Comparison of ENCODE assay signal across 8 cellular contexts in the genomic region with DNA sequence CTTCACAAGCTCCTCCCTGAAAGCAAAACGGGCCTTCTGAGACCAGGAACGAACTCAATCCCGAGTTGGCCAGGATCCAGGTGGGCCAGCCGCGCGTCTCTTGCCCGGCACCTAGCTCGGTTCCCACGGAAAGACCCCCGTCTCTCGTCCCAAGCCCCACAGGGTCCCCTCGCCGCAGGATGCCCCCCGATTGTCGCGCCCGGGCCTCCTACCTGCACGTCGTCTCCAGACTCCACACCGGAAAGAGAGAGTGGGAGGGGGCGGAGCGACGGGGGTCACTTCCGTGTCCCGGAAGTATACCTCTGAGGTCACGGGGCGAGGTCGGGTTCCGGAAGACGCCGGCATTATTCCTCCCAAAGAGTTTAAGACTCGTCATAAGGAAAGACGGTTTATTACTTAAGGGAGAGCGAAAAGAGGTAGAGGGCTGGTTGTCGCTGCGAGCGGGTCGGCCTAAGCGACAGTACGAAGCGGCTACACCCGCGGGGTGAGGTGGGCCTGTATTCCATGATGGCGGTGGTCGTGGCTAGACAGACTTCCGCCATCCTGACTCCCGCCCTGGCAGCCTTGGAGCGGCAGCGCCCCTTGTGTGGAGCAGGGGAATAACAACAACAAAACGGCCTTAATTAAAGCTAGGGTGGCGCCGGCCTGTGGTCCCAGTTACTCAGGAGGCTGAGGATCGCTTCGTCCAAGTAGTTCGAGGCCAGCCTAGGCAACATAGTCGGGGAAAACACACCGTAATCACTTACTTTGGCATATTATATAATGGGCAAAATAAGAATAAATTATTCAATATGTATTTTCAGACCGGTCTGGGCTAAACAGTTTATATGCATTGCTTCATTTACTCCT. TPM values are rescaled to one million over a fixed set of nuclear protein-coding genes. Genes with fewer than 3 reads are reported as not detected.
DNase-seq lines count a peak whose midpoint lies in the region; ATAC-seq and TF ChIP-seq lines count a peak whose summit lies in the region.

A gene (minus strand): TSS at position 249 of the 849 bp plus-strand sequence. CDS start 2,006 bp downstream, outside the sequence.

- peaks cover 40 to 49% of the 10 kb centered on the region in 2 donors for H3K36me3 Mint-ChIP-seq in CD4-positive, alpha-beta memory T cell
- H3K36me3 Mint-ChIP-seq in activated CD4-positive, alpha-beta memory T cell treated with anti-CD3 and anti-CD28 coated beads for 36 hours: peaks cover 48% of the 10 kb centered on the region

- ATAC-seq in GM19438 (IDR thresholded peaks at IDR 0.05; ENCODE audit: low read depth, unreplicated experiment) (peak; percentile 97), HG03575 (IDR thresholded peaks at IDR 0.05; ENCODE audit: extremely low read depth, insufficient number of reproducible peaks, low FRiP score, unreplicated experiment) (peak; percentile 89), lung (ENCODE audit: insufficient read depth, low FRiP score) (peak; percentile 96)

- peak; percentile 96 to 98 (median 97) for DNase-seq in CD4-positive, alpha-beta memory T cell
- DNase-seq in NCI-H82 (lab: John Stamatoyannopoulos, UW): peak; percentile 92
- peak; percentile 96 for DNase-seq in activated CD4-positive, alpha-beta memory T cell treated with anti-CD3 and anti-CD28 coated beads for 36 hours
- DNase-seq in ecto neural progenitor cell (ENCODE audit: low spot score): peak; percentile 94
- peak; percentile 94 for DNase-seq in lung (ENCODE audit: low spot score)
- peak; percentile 88 to 95 (median 94) for DNase-seq in stimulated activated CD4-positive, alpha-beta T cell treated with anti-CD3 and anti-CD28 coated beads, TNF-alpha, amount 100 ng/mL, for 4 hours (ENCODE audit: low read depth in 3 of 3)

- peak; percentile 90 for TF ChIP-seq CTCF in lung (IDR thresholded peaks at IDR 0.05; ENCODE audit: control extremely low read depth, extremely low read depth)

- POLR2A ChIA-PET in CD4-positive, alpha-beta memory T cell (lab: Charles Lee; ENCODE audit: partially characterized antibody): interaction anchor here (0.6 to 3.0 kb wide), 25 partner anchors 9 to 1209 kb away, joined by 3 to 86 read pairs (median 4); a partner anchor contains a TSS
- POLR2A ChIA-PET in activated CD4-positive, alpha-beta memory T cell treated with anti-CD3 and anti-CD28 coated beads for 36 hours (lab: Charles Lee): interaction anchor here (0.6 to 1.7 kb wide), 9 partner anchors 8 to 803 kb away, joined by 3 to 6 read pairs (median 4); a partner anchor contains a TSS

- no peaks in the 10 kb centered on the region for H3K27me3 ChIP-seq in CD4-positive, alpha-beta memory T cell (ENCODE audit: insufficient read depth, low read length)
- H3K27me3 ChIP-seq in lung (ENCODE audit: control insufficient read depth, insufficient read depth): no peaks in the 10 kb centered on the region

- H3K36me3 ChIP-seq in CD4-positive, alpha-beta memory T cell (ENCODE audit: insufficient read depth, low read length): peaks cover 33% of the 10 kb centered on the region
- peaks cover 28% of the 10 kb centered on the region in 2 donors for H3K36me3 ChIP-seq in lung (ENCODE audit: control insufficient read depth in 2 of 2, insufficient read depth in 2 of 2, low read length in 2 of 2)

- H3K4me3 ChIP-seq in CD4-positive, alpha-beta memory T cell (ENCODE audit: low read length in 2 of 2): peak within 1 kb of the TSS; percentile 87 to 99
- peak within 1 kb of the TSS; percentile 93 for H3K4me3 ChIP-seq in lung

- peak within 1 kb of the TSS; percentile 92 to 100 (median 98) for H3K4me3 Mint-ChIP-seq in CD4-positive, alpha-beta memory T cell
- peak within 1 kb of the TSS; percentile 91 for H3K4me3 Mint-ChIP-seq in activated CD4-positive, alpha-beta memory T cell treated with anti-CD3 and anti-CD28 coated beads for 36 hours

- H3K9me3 Mint-ChIP-seq in CD4-positive, alpha-beta memory T cell: peaks cover 0 to 2% (median 0%) of the 10 kb centered on the region in 8 donors
- H3K9me3 Mint-ChIP-seq in activated CD4-positive, alpha-beta memory T cell treated with anti-CD3 and anti-CD28 coated beads for 36 hours: peaks cover 2% of the 10 kb centered on the region

- intact Hi-C loops in CD4-positive, alpha-beta memory T cell (cut with micrococcal nuclease): loop anchor here (1.0 to 10.0 kb wide), 8 partner anchors 9 to 1323 kb away; a partner anchor contains a TSS
- intact Hi-C loops in activated CD4-positive, alpha-beta memory T cell treated with anti-CD3 and anti-CD28 coated beads for 36 hours (cut with micrococcal nuclease): loop anchor here (1.0 to 5.0 kb wide), 5 partner anchors 9 to 703 kb away; a partner anchor contains a TSS

- peaks cover 28% of the 10 kb centered on the region for H3K4me1 ChIP-seq in CD4-positive, alpha-beta memory T cell (ENCODE audit: insufficient read depth, low read length)
- H3K4me1 ChIP-seq in lung (ENCODE audit: control insufficient read depth in 2 of 2, insufficient read depth in 2 of 2, low read length in 2 of 2): peaks cover 4 to 7% of the 10 kb centered on the region in 2 donors

- CTCF ChIA-PET in CD4-positive, alpha-beta memory T cell (lab: Charles Lee; ENCODE audit: partially characterized antibody): interaction anchor here (0.6 to 3.3 kb wide), 29 partner anchors 10 to 803 kb away, joined by 3 to 36 read pairs (median 4); a partner anchor contains a TSS
- CTCF ChIA-PET in activated CD4-positive, alpha-beta memory T cell treated with anti-CD3 and anti-CD28 coated beads for 36 hours (lab: Charles Lee): interaction anchor here (0.6 to 2.4 kb wide), 19 partner anchors 9 to 900 kb away, joined by 3 to 25 read pairs (median 4); a partner anchor contains a TSS

- peaks cover 15 to 46% (median 36%) of the 10 kb centered on the region in 4 donors for H3K4me1 Mint-ChIP-seq in CD4-positive, alpha-beta memory T cell
- H3K4me1 Mint-ChIP-seq in activated CD4-positive, alpha-beta memory T cell treated with anti-CD3 and anti-CD28 coated beads for 36 hours (ENCODE audit: low read depth): peaks cover 32% of the 10 kb centered on the region

- peak within 1 kb of the TSS; percentile 99 to 100 (median 100) for H3K27ac Mint-ChIP-seq in CD4-positive, alpha-beta memory T cell
- peak within 1 kb of the TSS; percentile 99 for H3K27ac Mint-ChIP-seq in activated CD4-positive, alpha-beta memory T cell treated with anti-CD3 and anti-CD28 coated beads for 36 hours

- H3K27ac ChIP-seq in CD4-positive, alpha-beta memory T cell (ENCODE audit: low read depth, low read length): peak within 1 kb of the TSS; percentile 99
- peak within 1 kb of the TSS; percentile 94 to 99 for H3K27ac ChIP-seq in lung (ENCODE audit: low read depth in 1 of 2, low read length in 1 of 2)

- no peaks in the 10 kb centered on the region for H3K27me3 Mint-ChIP-seq in CD4-positive, alpha-beta memory T cell
- H3K27me3 Mint-ChIP-seq in activated CD4-positive, alpha-beta memory T cell treated with anti-CD3 and anti-CD28 coated beads for 36 hours: no peaks in the 10 kb centered on the region

- no peaks in the 10 kb centered on the region for H3K9me3 ChIP-seq in CD4-positive, alpha-beta memory T cell (ENCODE audit: control insufficient read depth in 1 of 2, low read length in 2 of 2)
- H3K9me3 ChIP-seq in lung (ENCODE audit: control insufficient read depth in 2 of 2, insufficient read depth in 1 of 2, low read length in 1 of 2): no peaks in the 10 kb centered on the region

- 3 to 4% methylated on average over 56 to 58 of the region's 58 CpGs for WGBS in lung, 2 donors

RNA-seq across cellular contexts. Expression of the gene that starts here (rescaled TPM):
- total RNA-seq in CD4-positive, alpha-beta memory T cell: 1,000 to 10,000 TPM; 5,260 to 5,575 TPM
- polyA plus RNA-seq in CD4-positive, alpha-beta memory T cell: 1,000 to 10,000 TPM; 7,865 to 9,996 TPM
- total RNA-seq in activated CD4-positive, alpha-beta memory T cell treated with anti-CD3 and anti-CD28 coated beads for 36 hours: 1,000 to 10,000 TPM; 3,748 to 3,882 TPM
- 1,000 to 10,000 TPM; 1,065 to 1,395 TPM for total RNA-seq in lung
- 1,000 to 10,000 TPM; 3,509 to 4,623 TPM for polyA plus RNA-seq in lung

Comparison
In these comparisons a context has a peak if more than half of its experiments do, and no peak if none do; other contexts are left out.
1. Peak in every context shown above with its lines: DNase-seq, ATAC-seq, H3K4me3 ChIP-seq and H3K27ac ChIP-seq.